8 cellular contexts compared by ENCODE assay signal in the genomic region with DNA sequence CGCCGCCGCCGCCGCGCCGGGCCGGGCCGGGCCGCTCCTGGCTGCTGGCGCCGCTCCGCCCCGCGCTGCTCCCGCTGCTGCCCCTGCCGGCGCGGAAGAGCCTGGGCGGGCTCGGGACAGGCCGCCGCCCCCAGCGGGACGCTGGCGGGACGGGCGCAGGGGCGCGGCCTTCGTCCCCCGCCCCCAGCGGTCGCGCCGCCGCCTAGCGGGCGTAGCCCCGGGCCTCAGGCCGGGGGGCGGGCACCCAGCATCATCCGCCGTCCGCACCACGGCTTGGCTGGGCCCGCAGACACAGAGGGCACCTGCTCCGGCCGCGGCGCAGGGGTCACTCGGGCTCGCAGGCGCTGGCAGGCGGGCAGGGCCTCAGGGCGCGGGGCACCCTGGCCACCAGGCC. TPM values are rescaled to one million over a fixed set of nuclear protein-coding genes. Genes with fewer than 3 reads are reported as not detected.
A peak's percentile ranks its signal among the peaks of the same experiment; 100 is the strongest.
DNase-seq lines count a peak whose midpoint lies in the region; ATAC-seq and TF ChIP-seq lines count a peak whose summit lies in the region.

A gene (minus strand): TSS at position 107 of the 394 bp plus-strand sequence. CDS start 218 bp downstream, outside the sequence.

- peak within 1 kb of the TSS; percentile 81 for H3K4me3 ChIP-seq in Caco-2 (ENCODE audit: low read depth, low read length)
- peak within 1 kb of the TSS; percentile 63 for H3K4me3 ChIP-seq in neuron (ENCODE audit: low read length)

- peaks cover 27% of the 10 kb centered on the region for H3K4me1 Mint-ChIP-seq in Caco-2 (ENCODE audit: low read depth, unreplicated experiment)

- H3K36me3 ChIP-seq in Caco-2 (ENCODE audit: control insufficient read depth, insufficient read depth, low read length) (no peaks in the 10 kb centered on the region; the same call in 1 of the 2 replicates), neuron (ENCODE audit: insufficient read depth, low read length) (peaks cover 11% of the 10 kb centered on the region)

- ATAC-seq in GM19351 (IDR thresholded peaks at IDR 0.05; ENCODE audit: unreplicated experiment) (peak; percentile 71), HG03460 (IDR thresholded peaks at IDR 0.05; ENCODE audit: unreplicated experiment) (peak; percentile 76)

- H3K9me3 Mint-ChIP-seq in Caco-2 (ENCODE audit: unreplicated experiment), result no peaks in the 10 kb centered on the region

- POLR2A ChIA-PET in Caco-2 (lab: Charles Lee) (no interaction called here), RWPE1 (lab: Yijun Ruan, JAX; ENCODE audit: low non-redundant PET) (no interaction called here)

- H3K4me3 Mint-ChIP-seq in Caco-2 (ENCODE audit: unreplicated experiment), result peak within 1 kb of the TSS; percentile 90

- H2AFZ ChIP-seq in neuron (ENCODE audit: low read depth, low read length), result peak within 1 kb of the TSS; percentile 67

- no TSS peak for BruUV-seq in Caco-2 (replicated peaks; lab: Mats Ljungman, UMichigan)

- H3K27ac Mint-ChIP-seq in Caco-2 (ENCODE audit: unreplicated experiment), result peak within 1 kb of the TSS; percentile 68

- H3K36me3 Mint-ChIP-seq in Caco-2 (ENCODE audit: insufficient read depth, unreplicated experiment), result peaks cover 13% of the 10 kb centered on the region

- TF ChIP-seq CTCF in Caco-2 (IDR thresholded peaks at IDR 0.05; ENCODE audit: insufficient read depth in 1 of 2, low read depth in 1 of 2, low read length in 1 of 2, severe bottlenecking in 1 of 2, unreplicated experiment in 1 of 2) (peak; percentile 25 to 30), RWPE1 (conservative IDR thresholded peaks at IDR 0.05; ENCODE audit: low read depth) (peak; percentile 70), subcutaneous adipose tissue (IDR thresholded peaks at IDR 0.05; ENCODE audit: low read depth) (no peak)

- H3K27me3 Mint-ChIP-seq in Caco-2 (ENCODE audit: insufficient read depth, unreplicated experiment), result no peaks in the 10 kb centered on the region

- CTCF ChIA-PET in Caco-2 (lab: Charles Lee) (no interaction called here), RWPE1 (lab: Yijun Ruan, JAX) (no interaction called here)

- intact Hi-C loops in Caco-2 (cut with micrococcal nuclease; ENCODE audit: unreplicated experiment), result loop anchor here (1.0 kb wide), 1 partner anchor 26 kb away; a partner anchor contains a TSS

- peaks cover 25% of the 10 kb centered on the region for H3K4me1 ChIP-seq in Caco-2
- peaks cover 19% of the 10 kb centered on the region for H3K4me1 ChIP-seq in neuron (ENCODE audit: insufficient read depth, low read length)

- H3K27me3 ChIP-seq in Caco-2 (replicated peaks; ENCODE audit: control insufficient read depth, insufficient read depth, low read length) (no peaks in the 10 kb centered on the region), neuron (ENCODE audit: insufficient read depth, low read length) (no peaks in the 10 kb centered on the region)

- no peaks in the 10 kb centered on the region for H3K9me3 ChIP-seq in Caco-2
- no peaks in the 10 kb centered on the region for H3K9me3 ChIP-seq in neuron (ENCODE audit: low read length)

- H3K27ac ChIP-seq in RWPE1, result peak within 1 kb of the TSS; percentile 79

- peak; percentile 65 to 91 for DNase-seq in Caco-2
- DNase-seq in RWPE1 (ENCODE audit: low spot score), result peak; percentile 78
- DNase-seq in activated gamma-delta T cell treated with anti-CD3 and anti-CD28 coated beads, Interleukin-2, amount 50 U/mL, for 16 hours (ENCODE audit: low read depth), result peak; percentile 33
- DNase-seq in foreskin melanocyte, result peak; percentile 47

RNA-seq across cellular contexts. Expression of the gene that starts here (rescaled TPM):
- total RNA-seq in Caco-2 (2022) (101 and 106 TPM in 2 replicates), subcutaneous adipose tissue (100 to 1,000 TPM; 168 to 186 (median 175) TPM)

Comparison
In these comparisons a context has a peak if more than half of its experiments do, and no peak if none do; other contexts are left out.
1. Peak in every context shown above with its lines: DNase-seq, ATAC-seq, H3K4me3 ChIP-seq and H3K27ac ChIP-seq.